ENCODE assay signal across 11 cellular contexts in the genomic region with DNA sequence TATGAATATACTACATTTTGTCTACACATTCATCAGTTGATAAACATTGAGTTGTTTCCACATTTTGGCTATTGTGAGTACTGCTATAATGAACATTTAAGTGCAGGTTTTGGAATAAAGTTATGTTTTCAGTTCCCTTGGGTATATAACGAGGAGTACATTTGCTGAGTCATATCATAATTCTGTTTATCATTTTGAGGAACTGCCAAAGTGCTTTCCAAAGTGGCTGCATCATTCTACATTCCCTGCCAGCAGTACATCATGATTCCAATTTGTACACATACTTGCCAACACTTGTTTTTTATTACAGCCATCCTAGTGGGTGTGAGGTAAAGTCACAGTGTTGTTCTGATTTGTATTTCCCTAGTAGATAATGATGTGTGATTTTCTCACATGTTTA.
A peak's percentile ranks its signal among the peaks of the same experiment; 100 is the strongest.
DNase-seq lines count a peak whose midpoint lies in the region; ATAC-seq and TF ChIP-seq lines count a peak whose summit lies in the region.
"Had no signal": no experiment of that assay in that cellular context is flagged by ENCODE, and none has a peak within 500 bp of the region (broad histone marks: within the 10 kb centered on the region; RNA-seq: fewer than 3 reads in every experiment).

No MANE protein-coding gene starts in this region.

- H3K9me3 ChIP-seq in right atrium auricular region = no peaks in the 10 kb centered on the region

- H3K4me3 ChIP-seq in right atrium auricular region = no peak overlapping the region
- no peak overlapping the region for H3K4me3 ChIP-seq in NB4 (ENCODE audit: low read depth, low read length)

- DNase-seq in left ventricle myocardium superior (no peak), right atrium auricular region (ENCODE audit: low spot score) (no peak), NB4 (ENCODE audit: low read depth) (peak; percentile 5), brain pericyte (ENCODE audit: low read depth, low spot score) (peak; percentile 2)
- DNase-seq in activated effector memory CD4-positive, alpha-beta T cell treated with anti-CD3 and anti-CD28 coated beads, Interleukin-2, amount 50 U/mL, for 16 hours = no peak
- no peak for DNase-seq in stimulated activated naive CD4-positive, alpha-beta T cell treated with Interleukin-2 at 50 U/mL for 16 hours (lab: John Stamatoyannopoulos, UW)
- DNase-seq in activated CD8-positive, alpha-beta memory T cell treated with anti-CD3 and anti-CD28 coated beads, Interleukin-2, amount 50 U/mL, for 48 hours = no peak
- DNase-seq: NCI-H526 treated with DMSO at 0.1 percent for 48 hours; stimulated activated naive B cell treated with anti-CD40 and anti-IgM and Interleukin-4, amounts not matched to agents 10 μg/mL and 1 μg/mL and 100 μg/mL, for 72 hours; T-helper 9 cell had no signal

- no peak for TF ChIP-seq POLR2A in NB4 (IDR thresholded peaks at IDR 0.05; ENCODE audit: extremely low read depth, insufficient read length)

- peaks cover 0 to 6% of the 10 kb centered on the region in 2 donors for H3K4me1 ChIP-seq in right atrium auricular region

- intact Hi-C loops in left ventricle myocardium superior (cut with micrococcal nuclease) = no loop called here

- peak; percentile 61 for ATAC-seq in left ventricle myocardium superior
- no peak for ATAC-seq in GM19467 (IDR thresholded peaks at IDR 0.05; ENCODE audit: unreplicated experiment)
- ATAC-seq: stimulated activated naive B cell treated with anti-CD40 and anti-IgM and Interleukin-4, amounts not matched to agents 10 μg/mL and 1 μg/mL and 100 μg/mL, for 72 hours had no signal

- no peaks in the 10 kb centered on the region for H3K27me3 ChIP-seq in right atrium auricular region

- no peaks in the 10 kb centered on the region for H3K36me3 ChIP-seq in right atrium auricular region

- H3K27ac ChIP-seq in right atrium auricular region = peak overlapping the region in 1 of 2 donors; percentile 42

- TF ChIP-seq CTCF in right atrium auricular region (IDR thresholded peaks at IDR 0.05) (no peak), NB4 (IDR thresholded peaks at IDR 0.05; ENCODE audit: low read depth, low read length) (no peak)

Comparison
In these comparisons a context has a peak if more than half of its experiments do, and no peak if none do; other contexts are left out.
1. DNase-seq: peak in NB4 (single experiment) and brain pericyte (single experiment); none in left ventricle myocardium superior (single experiment), right atrium auricular region (single experiment), activated effector memory CD4-positive, alpha-beta T cell treated with anti-CD3 and anti-CD28 coated beads, Interleukin-2, amount 50 U/mL, for 16 hours (single experiment), stimulated activated naive CD4-positive, alpha-beta T cell treated with Interleukin-2 at 50 U/mL for 16 hours (single experiment) and activated CD8-positive, alpha-beta memory T cell treated with anti-CD3 and anti-CD28 coated beads, Interleukin-2, amount 50 U/mL, for 48 hours (single experiment).